In the genomic region with DNA sequence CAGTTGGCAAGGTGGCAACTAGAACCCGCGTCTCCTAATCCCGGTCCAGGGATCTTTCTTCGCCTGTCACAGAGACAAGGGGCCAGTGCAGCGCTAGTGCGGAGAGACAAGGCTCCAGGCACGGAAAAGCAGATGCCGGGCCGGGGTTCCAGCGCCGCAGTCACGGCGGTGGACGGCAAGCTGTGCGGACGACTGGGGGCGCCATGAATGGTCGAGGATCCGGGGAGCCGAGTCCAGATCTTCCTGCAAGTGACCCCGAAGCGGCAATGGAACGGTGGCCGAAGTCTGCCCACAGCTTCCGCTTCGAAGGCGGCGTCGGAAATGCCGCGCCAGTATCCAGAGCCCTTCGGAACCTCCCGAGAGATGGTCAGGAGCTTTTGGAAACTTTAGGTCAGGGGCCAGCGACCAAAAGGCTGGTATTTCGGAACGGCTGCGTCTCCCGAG, we compare ENCODE assay signal across 7 cellular contexts. TPM values are rescaled to one million over a fixed set of nuclear protein-coding genes. Genes with fewer than 3 reads are reported as not detected.
A peak's percentile ranks its signal among the peaks of the same experiment; 100 is the strongest.
DNase-seq lines count a peak whose midpoint lies in the region; ATAC-seq and TF ChIP-seq lines count a peak whose summit lies in the region.

No MANE protein-coding gene starts in this region.

- H3K9me3 Mint-ChIP-seq in stimulated activated memory B cell treated with anti-CD40 and anti-IgM and Interleukin-4, amounts not matched to agents 10 μg/mL and 1 μg/mL and 100 μg/mL, for 72 hours, result no peaks in the 10 kb centered on the region

- no peak for TF ChIP-seq CTCF in GM12875 (IDR thresholded peaks at IDR 0.05; ENCODE audit: borderline replicate concordance, insufficient read depth, low read depth, low read length)

- H3K27ac ChIP-seq in HUES64 (ENCODE audit: low read depth, low read length) (peak overlapping the region; percentile 97), adipose tissue (ENCODE audit: low read depth, low read length) (peak overlapping the region; percentile 90)

- no peaks in the 10 kb centered on the region for H3K27me3 Mint-ChIP-seq in stimulated activated memory B cell treated with anti-CD40 and anti-IgM and Interleukin-4, amounts not matched to agents 10 μg/mL and 1 μg/mL and 100 μg/mL, for 72 hours

- peaks cover 4% of the 10 kb centered on the region for H3K36me3 Mint-ChIP-seq in stimulated activated memory B cell treated with anti-CD40 and anti-IgM and Interleukin-4, amounts not matched to agents 10 μg/mL and 1 μg/mL and 100 μg/mL, for 72 hours

- 0 out of 2 replicates have a peak, but pooled peaks cover under 1% of the 10 kb centered on the region for H3K4me1 ChIP-seq in HUES64 (ENCODE audit: insufficient read depth, low read length)

- H3K27ac Mint-ChIP-seq in stimulated activated memory B cell treated with anti-CD40 and anti-IgM and Interleukin-4, amounts not matched to agents 10 μg/mL and 1 μg/mL and 100 μg/mL, for 72 hours, result peak overlapping the region; percentile 97

- ATAC-seq in GM21423 (IDR thresholded peaks at IDR 0.05; ENCODE audit: unreplicated experiment), result peak; percentile 28
- peak; percentile 14 for ATAC-seq in stimulated activated memory B cell treated with anti-CD40 and anti-IgM and Interleukin-4, amounts not matched to agents 10 μg/mL and 1 μg/mL and 100 μg/mL, for 72 hours

- no peaks in the 10 kb centered on the region for H3K27me3 ChIP-seq in HUES64 (ENCODE audit: insufficient read depth, low read length)

- H3K4me3 Mint-ChIP-seq in stimulated activated memory B cell treated with anti-CD40 and anti-IgM and Interleukin-4, amounts not matched to agents 10 μg/mL and 1 μg/mL and 100 μg/mL, for 72 hours, result peak overlapping the region; percentile 81

- H3K4me1 Mint-ChIP-seq in stimulated activated memory B cell treated with anti-CD40 and anti-IgM and Interleukin-4, amounts not matched to agents 10 μg/mL and 1 μg/mL and 100 μg/mL, for 72 hours, result peaks cover 35% of the 10 kb centered on the region

- peak overlapping the region; percentile 88 for H3K9ac ChIP-seq in HUES64 (ENCODE audit: low read depth, low read length)

- no peaks in the 10 kb centered on the region for H3K9me3 ChIP-seq in HUES64 (ENCODE audit: insufficient read depth, low read depth, low read length)

- H3K4me3 ChIP-seq in GM12875 (ENCODE audit: low read depth, low read length) (peak overlapping the region; percentile 58), HUES64 (ENCODE audit: low read length) (peak overlapping the region; percentile 89), iPS-11a (ENCODE audit: low read depth, low read length) (peak overlapping the region; percentile 83)

- WGBS in HUES64, result under 1% methylated on average over 38 of the region's 38 CpGs
- WGBS in adipose tissue, 3 donors, result 0% methylated on average over 38 of the region's 38 CpGs

- DNase-seq in HK-2 (ENCODE audit: unreplicated experiment), result no peak

- H3K36me3 ChIP-seq in HUES64 (ENCODE audit: insufficient read depth, low read length), result peaks cover 5% of the 10 kb centered on the region

RNA-seq across cellular contexts. Expression of a gene that starts 0.6 kb away (rescaled TPM):
- 30.0 TPM for polyA plus RNA-seq in HUES64 (2013, experiment 1 of 2)
- polyA plus RNA-seq in HUES64 (2013, experiment 2 of 2), result 30.5 TPM
- polyA plus RNA-seq in adipose tissue, result 10 to 100 TPM in 1 of 3 donors, 1 to 10 TPM in 2; 8.4 to 14.3 (median 9.9) TPM

RNA-seq across cellular contexts. Expression of a gene that starts 31.2 kb away (rescaled TPM):
- polyA plus RNA-seq in HUES64 (2013, experiment 1 of 2), result 20.1 TPM
- polyA plus RNA-seq in HUES64 (2013, experiment 2 of 2), result 19.5 TPM
- 100 to 1,000 TPM in 2 of 3 donors, 10 to 100 TPM in 1; 50.8 to 128 (median 105) TPM for polyA plus RNA-seq in adipose tissue

RNA-seq across cellular contexts. Expression of a gene that starts 59.0 kb away (rescaled TPM):
- 104 TPM for polyA plus RNA-seq in HUES64 (2013, experiment 1 of 2)
- polyA plus RNA-seq in HUES64 (2013, experiment 2 of 2), result 123 TPM
- 100 to 1,000 TPM in 2 of 3 donors, 10 to 100 TPM in 1; 90.0 to 250 (median 202) TPM for polyA plus RNA-seq in adipose tissue

RNA-seq across cellular contexts. Expression of a gene that starts 59.2 kb away (rescaled TPM):
- polyA plus RNA-seq in HUES64 (2013, experiment 1 of 2), result 64.0 TPM
- 47.9 TPM for polyA plus RNA-seq in HUES64 (2013, experiment 2 of 2)
- 10 to 100 TPM; 19.5 to 76.3 (median 25.1) TPM for polyA plus RNA-seq in adipose tissue
